2 cellular contexts compared by ENCODE assay signal in the genomic region with DNA sequence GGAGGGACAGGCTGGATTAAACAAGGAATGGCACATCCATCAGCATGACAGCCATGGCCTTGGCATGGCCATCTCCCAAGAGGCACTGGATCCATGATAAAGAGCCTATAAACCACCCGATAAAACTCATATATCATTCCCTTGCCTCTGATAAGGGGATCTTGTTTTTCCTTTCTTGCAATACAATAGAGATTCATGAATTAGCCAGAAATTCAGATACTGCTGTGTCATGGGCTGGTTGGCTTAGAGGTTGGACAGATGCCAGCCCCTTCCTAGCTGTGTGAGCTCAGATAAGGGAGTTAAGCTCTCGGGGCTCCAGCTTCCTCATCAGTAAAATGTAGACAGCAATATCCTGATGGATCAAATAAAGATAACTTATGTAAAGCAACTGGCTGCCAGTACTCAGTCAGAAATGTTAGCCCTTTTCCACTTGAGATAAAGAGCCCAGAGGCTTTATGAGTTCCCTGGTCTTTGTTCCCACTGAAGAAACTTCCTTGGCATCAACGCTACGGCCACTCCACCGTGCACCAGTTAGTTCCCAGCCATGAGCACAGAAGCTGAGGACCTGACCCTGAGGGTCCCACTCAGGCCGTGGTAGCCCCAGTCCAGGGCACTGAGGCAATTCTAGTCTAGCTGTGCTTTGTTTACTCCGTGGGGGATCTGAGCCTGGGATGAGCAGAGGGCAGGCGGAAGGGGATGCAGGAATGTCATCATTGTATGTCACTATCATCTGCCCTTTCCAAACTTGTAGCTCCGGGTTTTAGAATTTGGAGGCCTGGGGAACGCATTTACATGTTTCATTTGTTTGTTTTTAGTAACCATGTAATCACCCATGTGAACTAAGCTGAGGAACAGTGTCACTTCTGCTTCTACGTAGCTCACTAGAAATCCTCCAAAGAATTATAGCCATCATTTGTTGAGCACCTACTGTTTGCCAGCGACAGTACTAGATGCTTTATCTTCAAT.
TF ChIP-seq lines count a peak whose summit lies in the region.

No MANE protein-coding gene starts in this region.

TF ChIP-seq in K562, 482 proteins besides CTCF, POLR2A, EP300 and RAD21 (continued from another document and continues in another):
- TF ChIP-seq CTBP1 (IDR thresholded peaks at IDR 0.05; ENCODE audit: borderline replicate concordance) = peak; percentile 93
- peak; percentile 78; the same call in 1 of the 2 replicates for TF ChIP-seq RUNX1 (IDR thresholded peaks at IDR 0.05; ENCODE audit: low read depth)
- TF ChIP-seq ZNF696 (CRISPR knock-in tag; conservative IDR thresholded peaks at IDR 0.05) = no peak
- peak; percentile 59; the same call in 1 of the 2 replicates for TF ChIP-seq GATAD2A (IDR thresholded peaks at IDR 0.05)
- TF ChIP-seq ZNF561 (CRISPR knock-in tag; conservative IDR thresholded peaks at IDR 0.05) = 0 out of 2 replicates have a peak, but pooled peaks have one; percentile 39
- peak in 1 of 2 experiments; percentile 84; a peak in 2 of 4 replicates for TF ChIP-seq TEAD1 (CRISPR knock-in tag; IDR thresholded peaks at IDR 0.05)
- no peak for TF ChIP-seq FOXK2 (conservative IDR thresholded peaks at IDR 0.05 in 1 of 2, IDR thresholded peaks at IDR 0.05 in 1 of 2; ENCODE audit: low read depth in 2 of 2)
- peak; percentile 93 for TF ChIP-seq FOXJ2 (tag; IDR thresholded peaks at IDR 0.05)
- TF ChIP-seq, protein P1, sequence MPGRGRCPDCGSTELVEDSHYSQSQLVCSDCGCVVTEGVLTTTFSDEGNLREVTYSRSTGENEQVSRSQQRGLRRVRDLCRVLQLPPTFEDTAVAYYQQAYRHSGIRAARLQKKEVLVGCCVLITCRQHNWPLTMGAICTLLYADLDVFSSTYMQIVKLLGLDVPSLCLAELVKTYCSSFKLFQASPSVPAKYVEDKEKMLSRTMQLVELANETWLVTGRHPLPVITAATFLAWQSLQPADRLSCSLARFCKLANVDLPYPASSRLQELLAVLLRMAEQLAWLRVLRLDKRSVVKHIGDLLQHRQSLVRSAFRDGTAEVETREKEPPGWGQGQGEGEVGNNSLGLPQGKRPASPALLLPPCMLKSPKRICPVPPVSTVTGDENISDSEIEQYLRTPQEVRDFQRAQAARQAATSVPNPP (IDR thresholded peaks at IDR 0.05; ENCODE audit: borderline replicate concordance, insufficient read depth, insufficient read length) = no peak
- TF ChIP-seq POLR3A (IDR thresholded peaks at IDR 0.05; ENCODE audit: borderline replicate concordance, extremely low read depth, insufficient read depth, insufficient read length) = no peak
- TF ChIP-seq ZNF143 (CRISPR knock-in tag; IDR thresholded peaks at IDR 0.05) = no peak
- no peak for TF ChIP-seq FOXJ3 (CRISPR knock-in tag; IDR thresholded peaks at IDR 0.05)
- no peak for TF ChIP-seq CHD2 (IDR thresholded peaks at IDR 0.05; ENCODE audit: low read depth, low read length)
- peak; percentile 82 for TF ChIP-seq ETV1 (tag; conservative IDR thresholded peaks at IDR 0.05; ENCODE audit: low read depth)
- no peak for TF ChIP-seq GTF2F1 (IDR thresholded peaks at IDR 0.05; ENCODE audit: low read depth, low read length)
- TF ChIP-seq SMARCE1 (IDR thresholded peaks at IDR 0.05) = peak; percentile 98
- no peak for TF ChIP-seq SAFB (IDR thresholded peaks at IDR 0.05; ENCODE audit: borderline replicate concordance, low read depth, low read length)
- TF ChIP-seq RBM17 (IDR thresholded peaks at IDR 0.05; ENCODE audit: borderline replicate concordance, low read depth, low read length) = no peak
- TF ChIP-seq U2AF2 (optimal IDR thresholded peaks at IDR 0.05; ENCODE audit: low read depth, low read length) = no peak
- TF ChIP-seq BRD9 (IDR thresholded peaks at IDR 0.05; ENCODE audit: low read depth, partially characterized antibody) = no peak
- TF ChIP-seq TEAD4 (IDR thresholded peaks at IDR 0.05; ENCODE audit: low read length) = peak; percentile 94
- TF ChIP-seq TEAD4 (CRISPR knock-in tag; IDR thresholded peaks at IDR 0.05; ENCODE audit: borderline replicate concordance) = no peak
- peak; percentile 86 for TF ChIP-seq STAT5A (IDR thresholded peaks at IDR 0.05; ENCODE audit: borderline replicate concordance, low read length)
- TF ChIP-seq ZNF583 (CRISPR knock-in tag; IDR thresholded peaks at IDR 0.05) = no peak
- TF ChIP-seq, protein P2, sequence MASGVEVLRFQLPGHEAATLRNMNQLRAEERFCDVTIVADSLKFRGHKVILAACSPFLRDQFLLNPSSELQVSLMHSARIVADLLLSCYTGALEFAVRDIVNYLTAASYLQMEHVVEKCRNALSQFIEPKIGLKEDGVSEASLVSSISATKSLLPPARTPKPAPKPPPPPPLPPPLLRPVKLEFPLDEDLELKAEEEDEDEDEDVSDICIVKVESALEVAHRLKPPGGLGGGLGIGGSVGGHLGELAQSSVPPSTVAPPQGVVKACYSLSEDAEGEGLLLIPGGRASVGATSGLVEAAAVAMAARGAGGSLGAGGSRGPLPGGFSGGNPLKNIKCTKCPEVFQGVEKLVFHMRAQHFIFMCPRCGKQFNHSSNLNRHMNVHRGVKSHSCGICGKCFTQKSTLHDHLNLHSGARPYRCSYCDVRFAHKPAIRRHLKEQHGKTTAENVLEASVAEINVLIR (CRISPR knock-in tag; IDR thresholded peaks at IDR 0.05) = no peak
- TF ChIP-seq MAFG (tag; conservative IDR thresholded peaks at IDR 0.05) = peak; percentile 99
- TF ChIP-seq NFIX (CRISPR knock-in tag; IDR thresholded peaks at IDR 0.05; ENCODE audit: low read depth) = peak; percentile 16; the same call in 1 of the 2 replicates
- no peak for TF ChIP-seq PTTG1 (tag; IDR thresholded peaks at IDR 0.05; ENCODE audit: low read depth)
- TF ChIP-seq GTF2E2 (tag; IDR thresholded peaks at IDR 0.05) = peak; percentile 73; the same call in 1 of the 2 replicates
- TF ChIP-seq SMARCB1 (IDR thresholded peaks at IDR 0.05; ENCODE audit: insufficient read length, low read depth) = peak; percentile 84
- TF ChIP-seq, protein P3, sequence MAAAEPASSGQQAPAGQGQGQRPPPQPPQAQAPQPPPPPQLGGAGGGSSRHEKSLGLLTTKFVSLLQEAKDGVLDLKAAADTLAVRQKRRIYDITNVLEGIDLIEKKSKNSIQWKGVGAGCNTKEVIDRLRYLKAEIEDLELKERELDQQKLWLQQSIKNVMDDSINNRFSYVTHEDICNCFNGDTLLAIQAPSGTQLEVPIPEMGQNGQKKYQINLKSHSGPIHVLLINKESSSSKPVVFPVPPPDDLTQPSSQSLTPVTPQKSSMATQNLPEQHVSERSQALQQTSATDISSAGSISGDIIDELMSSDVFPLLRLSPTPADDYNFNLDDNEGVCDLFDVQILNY (CRISPR knock-in tag; IDR thresholded peaks at IDR 0.05) = no peak
- TF ChIP-seq HNRNPH1 (optimal IDR thresholded peaks at IDR 0.05; ENCODE audit: low read depth, low read length) = no peak
- no peak; the same call in 1 of the 2 replicates for TF ChIP-seq ELF1 (tag; IDR thresholded peaks at IDR 0.05)
- TF ChIP-seq, protein P4, sequence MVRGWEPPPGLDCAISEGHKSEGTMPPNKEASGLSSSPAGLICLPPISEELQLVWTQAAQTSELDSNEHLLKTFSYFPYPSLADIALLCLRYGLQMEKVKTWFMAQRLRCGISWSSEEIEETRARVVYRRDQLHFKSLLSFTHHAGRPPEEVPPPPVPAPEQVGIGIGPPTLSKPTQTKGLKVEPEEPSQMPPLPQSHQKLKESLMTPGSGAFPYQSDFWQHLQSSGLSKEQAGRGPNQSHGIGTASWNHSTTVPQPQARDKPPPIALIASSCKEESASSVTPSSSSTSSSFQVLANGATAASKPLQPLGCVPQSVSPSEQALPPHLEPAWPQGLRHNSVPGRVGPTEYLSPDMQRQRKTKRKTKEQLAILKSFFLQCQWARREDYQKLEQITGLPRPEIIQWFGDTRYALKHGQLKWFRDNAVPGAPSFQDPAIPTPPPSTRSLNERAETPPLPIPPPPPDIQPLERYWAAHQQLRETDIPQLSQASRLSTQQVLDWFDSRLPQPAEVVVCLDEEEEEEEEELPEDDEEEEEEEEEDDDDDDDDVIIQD (CRISPR knock-in tag; IDR thresholded peaks at IDR 0.05) = no peak
- TF ChIP-seq NFYB (IDR thresholded peaks at IDR 0.05; ENCODE audit: extremely low read depth, insufficient read length) = no peak

TF ChIP-seq in GM23338, 12 proteins besides CTCF, POLR2A, EP300 and RAD21 (continued from another document):
- TF ChIP-seq, protein P5, sequence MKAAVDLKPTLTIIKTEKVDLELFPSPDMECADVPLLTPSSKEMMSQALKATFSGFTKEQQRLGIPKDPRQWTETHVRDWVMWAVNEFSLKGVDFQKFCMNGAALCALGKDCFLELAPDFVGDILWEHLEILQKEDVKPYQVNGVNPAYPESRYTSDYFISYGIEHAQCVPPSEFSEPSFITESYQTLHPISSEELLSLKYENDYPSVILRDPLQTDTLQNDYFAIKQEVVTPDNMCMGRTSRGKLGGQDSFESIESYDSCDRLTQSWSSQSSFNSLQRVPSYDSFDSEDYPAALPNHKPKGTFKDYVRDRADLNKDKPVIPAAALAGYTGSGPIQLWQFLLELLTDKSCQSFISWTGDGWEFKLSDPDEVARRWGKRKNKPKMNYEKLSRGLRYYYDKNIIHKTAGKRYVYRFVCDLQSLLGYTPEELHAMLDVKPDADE (IDR thresholded peaks at IDR 0.05) = no peak
- no peak for TF ChIP-seq CREB1 (CRISPR knock-in tag; IDR thresholded peaks at IDR 0.05; ENCODE audit: low read depth)
- no peak for TF ChIP-seq EZH2phosphoT487 (IDR thresholded peaks at IDR 0.05; ENCODE audit: unreplicated experiment)
